In genomic region chr10:75150656-75151055, GRCh38 we compare ENCODE assay signal across 17 cellular contexts.
"Had no signal": no experiment of that assay in that cellular context is flagged by ENCODE, and none has a peak within 500 bp of the region (broad histone marks: within the 10 kb centered on the region; RNA-seq: fewer than 3 reads in every experiment).

No MANE protein-coding gene starts in this region.

- H3K27me3 ChIP-seq: heart left ventricle, sigmoid colon, suprapubic skin, thyroid gland, upper lobe of left lung, uterus had no signal

- H3K4me3 ChIP-seq: heart left ventricle, lung, psoas muscle, sigmoid colon, skin epidermis, suprapubic skin, thyroid gland, upper lobe of left lung, uterus had no signal

- DNase-seq: foreskin melanocyte; heart left ventricle; hippocampal formation; left colon; left ventricle myocardium superior; naive thymus-derived CD4-positive, alpha-beta T cell; nephron progenitor cell; psoas muscle; sigmoid colon; stimulated activated naive CD4-positive, alpha-beta T cell; thyroid gland; upper lobe of left lung; uterus had no signal

- H3K27ac ChIP-seq: heart left ventricle, parathyroid adenoma, psoas muscle, sigmoid colon, skin epidermis, suprapubic skin, thyroid gland, upper lobe of left lung, uterus had no signal

- H3K9me3 Mint-ChIP-seq: nephron progenitor cell had no signal

- H3K9ac ChIP-seq: parathyroid adenoma had no signal

- H3K4me1 ChIP-seq: parathyroid adenoma, psoas muscle, thyroid gland had no signal

- H3K27me3 Mint-ChIP-seq: naive thymus-derived CD4-positive, alpha-beta T cell had no signal

- H2AFZ ChIP-seq: parathyroid adenoma had no signal

- H3K4me1 Mint-ChIP-seq: nephron progenitor cell had no signal

- ATAC-seq: heart left ventricle; left colon; left ventricle myocardium superior; naive thymus-derived CD4-positive, alpha-beta T cell; psoas muscle had no signal

- H3K36me3 ChIP-seq: uterus had no signal

- H3K4me3 Mint-ChIP-seq: naive thymus-derived CD4-positive, alpha-beta T cell; nephron progenitor cell had no signal

- H3K9me3 ChIP-seq: heart left ventricle, psoas muscle, sigmoid colon, suprapubic skin, thyroid gland, upper lobe of left lung, uterus had no signal
